34 cellular contexts compared by ENCODE assay signal in the genomic region with DNA sequence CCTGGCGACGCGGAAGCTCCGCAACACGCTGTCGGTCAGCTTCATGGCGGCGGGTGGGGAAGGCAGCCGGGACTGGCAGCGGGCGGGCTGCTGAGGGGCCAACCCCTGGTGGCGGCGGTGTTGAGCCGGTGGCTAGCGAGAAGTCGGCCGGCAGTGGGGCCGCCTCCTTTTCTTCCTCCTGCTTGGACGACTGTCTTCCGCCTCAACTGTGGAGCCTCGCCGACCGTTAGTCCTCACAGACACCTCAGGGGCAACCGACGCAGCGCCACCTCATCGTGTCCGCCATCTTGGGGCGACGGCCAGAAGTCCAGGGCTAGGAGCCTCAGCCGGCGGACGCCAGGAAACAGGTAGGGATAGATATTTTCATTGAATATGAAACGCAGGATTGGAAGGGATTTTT.
"Had no signal": no experiment of that assay in that cellular context is flagged by ENCODE, and none has a peak within 500 bp of the region (broad histone marks: within the 10 kb centered on the region; RNA-seq: fewer than 3 reads in every experiment).

No MANE protein-coding gene starts in this region.

- H3K4me1 Mint-ChIP-seq: activated CD4-positive, alpha-beta T cell treated with anti-CD3 and anti-CD28 coated beads, Interleukin-2, amount 10 ng/mL, durations not matched to agents 7 days and 5 days; central memory CD8-positive, alpha-beta T cell had no signal

- ATAC-seq: activated CD8-positive, alpha-beta T cell treated with anti-CD3 and anti-CD28 coated beads, Interleukin-2, amount 10 ng/mL, durations not matched to agents 7 days and 5 days; PC-3 had no signal

- H3K4me1 ChIP-seq: Peyer's patch, SJSA1 had no signal

- H3K36me3 Mint-ChIP-seq: activated naive CD8-positive, alpha-beta T cell had no signal

- H3K4me3 ChIP-seq: Peyer's patch, SJSA1 had no signal

- H3K27ac ChIP-seq: brain microvascular endothelial cell, Peyer's patch, SJSA1 had no signal

- H3K36me3 ChIP-seq: brain microvascular endothelial cell, Peyer's patch, SJSA1 had no signal

- DNase-seq: activated CD4-positive, alpha-beta T cell treated with anti-CD3 and anti-CD28 coated beads, Interleukin-2, amount 10 ng/mL, durations not matched to agents 7 days and 5 days; activated CD4-positive, alpha-beta T cell treated with anti-CD3 and anti-CD28 coated beads, Interleukin-2, amount 50 U/mL, for 48 hours; activated CD8-positive, alpha-beta T cell treated with anti-CD3 and anti-CD28 coated beads, Interleukin-2, amount 10 ng/mL, durations not matched to agents 7 days and 5 days; activated gamma-delta T cell; activated naive CD4-positive, alpha-beta T cell treated with Interleukin-2 at 50 U/mL for 16 hours; activated T-cell treated with anti-CD3 and anti-CD28 coated beads, Interleukin-2, amount 50 U/mL, for 24 hours; amniotic stem cell; brain microvascular endothelial cell; Kasumi-1; KG1; MM.1S; MV-4-11; NCI-H1092 treated with DMSO at 0.1 percent for 48 hours; NCI-H1417; NCI-H1694; NCI-H1930; NCI-H2081 treated with DMSO at 0.1 percent for 48 hours; NCI-H226; NCI-H446 treated with DMSO at 0.1 percent for 48 hours; NCI-H524; NCI-H69; NCI-H82; NK-92 treated with Interleukin-12 subunit alpha and Interleukin-12 subunit beta, amount 100 ng/mL, for 24 hours; PC-3; Peyer's patch; RPMI8226; SHP77 treated with DMSO at 0.1 percent for 48 hours; SK-N-SH had no signal

- H3K9ac ChIP-seq: SK-N-SH had no signal

- H3K27me3 Mint-ChIP-seq: activated CD4-positive, alpha-beta T cell treated with anti-CD3 and anti-CD28 coated beads, Interleukin-2, amount 10 ng/mL, durations not matched to agents 7 days and 5 days; activated naive CD8-positive, alpha-beta T cell; activated T-cell treated with anti-CD3 and anti-CD28 coated beads, Interleukin-2, amount 50 U/mL, for 24 hours; central memory CD8-positive, alpha-beta T cell had no signal

- H3K9me3 ChIP-seq: Peyer's patch, SJSA1, SK-N-SH had no signal

- H3K4me3 Mint-ChIP-seq: activated CD4-positive, alpha-beta T cell treated with anti-CD3 and anti-CD28 coated beads, Interleukin-2, amount 10 ng/mL, durations not matched to agents 7 days and 5 days; activated CD8-positive, alpha-beta T cell treated with anti-CD3 and anti-CD28 coated beads, Interleukin-2, amount 10 ng/mL, durations not matched to agents 7 days and 5 days; activated naive CD8-positive, alpha-beta T cell; activated T-cell treated with anti-CD3 and anti-CD28 coated beads, Interleukin-2, amount 50 U/mL, for 24 hours; central memory CD8-positive, alpha-beta T cell; T-helper 1 cell treated with Interleukin-12 subunit alpha and Interleukin-12 subunit beta and Interleukin-4 antibody, amounts not matched to agents 30 μg/mL and 1 μg/mL, for 36 hours; T-helper 2 cell treated with Interferon-gamma antibody and Interleukin-4, amounts not matched to agents 5 μg/mL and 100 μg/mL, for 36 hours had no signal

- H3K27ac Mint-ChIP-seq: activated CD4-positive, alpha-beta T cell treated with anti-CD3 and anti-CD28 coated beads, Interleukin-2, amount 10 ng/mL, durations not matched to agents 7 days and 5 days; activated CD8-positive, alpha-beta T cell treated with anti-CD3 and anti-CD28 coated beads, Interleukin-2, amount 10 ng/mL, durations not matched to agents 7 days and 5 days; activated naive CD8-positive, alpha-beta T cell; activated T-cell treated with anti-CD3 and anti-CD28 coated beads, Interleukin-2, amount 50 U/mL, for 24 hours; activated T-helper 2 cell treated with anti-CD3 and anti-CD28 coated beads, Interferon-gamma antibody, Interleukin-2, Interleukin-4, amounts not matched to agents 10 μg/mL and 5 μg/mL and 100 μg/mL, durations not matched to agents 14 hours and 24 hours and 36 hours; T-helper 1 cell treated with Interleukin-12 subunit alpha and Interleukin-12 subunit beta and Interleukin-4 antibody, amounts not matched to agents 30 μg/mL and 1 μg/mL, for 36 hours; T-helper 2 cell treated with Interferon-gamma antibody and Interleukin-4, amounts not matched to agents 5 μg/mL and 100 μg/mL, for 36 hours had no signal
